14 cellular contexts compared by ENCODE assay signal in genomic region chr2:20625920-20626697, GRCh38. TPM values are rescaled to one million over a fixed set of nuclear protein-coding genes. Genes with fewer than 3 reads are reported as not detected.
A peak's percentile ranks its signal among the peaks of the same experiment; 100 is the strongest.
DNase-seq lines count a peak whose midpoint lies in the region; ATAC-seq and TF ChIP-seq lines count a peak whose summit lies in the region.
"Had no signal": no experiment of that assay in that cellular context is flagged by ENCODE, and none has a peak within 500 bp of the region (broad histone marks: within the 10 kb centered on the region; RNA-seq: fewer than 3 reads in every experiment).

No MANE protein-coding gene starts in this region.

- no peak overlapping the region for H3K4me2 ChIP-seq in mesenchymal stem cell (ENCODE audit: low read length, poor library complexity, severe bottlenecking)

- no peak overlapping the region for H2BK12ac ChIP-seq in mesenchymal stem cell (ENCODE audit: low read length in 2 of 2)

- H3K9me3 ChIP-seq in Peyer's patch, result no peaks in the 10 kb centered on the region
- H3K9me3 ChIP-seq in esophagus squamous epithelium, result no peaks in the 10 kb centered on the region
- no peaks in the 10 kb centered on the region for H3K9me3 ChIP-seq in mesenchymal stem cell (ENCODE audit: control insufficient read depth, low read length)

- ATAC-seq in GM19395 (IDR thresholded peaks at IDR 0.05; ENCODE audit: unreplicated experiment), result no peak
- ATAC-seq: GM12878 had no signal

- peaks cover 0 to 12% (median 0%) of the 10 kb centered on the region in 4 donors for H3K4me1 ChIP-seq in Peyer's patch
- H3K4me1 ChIP-seq in esophagus squamous epithelium, result peaks cover under 1 to 50% (median 11%) of the 10 kb centered on the region in 3 donors
- H3K4me1 ChIP-seq in mesenchymal stem cell (ENCODE audit: control insufficient read depth, insufficient read depth, low read depth, low read length), result peaks cover 58% of the 10 kb centered on the region

- TF ChIP-seq CTCF in Peyer's patch (IDR thresholded peaks at IDR 0.05) (peak in 3 of 6 experiments; percentile 18 to 25 (median 21)), esophagus squamous epithelium (IDR thresholded peaks at IDR 0.05) (no peak)

- no peak overlapping the region for H4K8ac ChIP-seq in mesenchymal stem cell (ENCODE audit: low read length)

- H4K91ac ChIP-seq in mesenchymal stem cell (ENCODE audit: low read length), result no peak overlapping the region

- no peak overlapping the region for H3K23ac ChIP-seq in mesenchymal stem cell (ENCODE audit: low read length in 2 of 2)

- H3K9ac ChIP-seq in mesenchymal stem cell (ENCODE audit: low read length), result peak overlapping the region; percentile 40

- 79 to 85% methylated on average over 6 to 10 of the region's 12 CpGs for WGBS in esophagus squamous epithelium, 2 donors
- 86% methylated on average over 12 of the region's 12 CpGs for WGBS in mesenchymal stem cell

- H3K4ac ChIP-seq in mesenchymal stem cell (ENCODE audit: low read depth in 1 of 2, low read length in 2 of 2), result no peak overlapping the region

- H3K27me3 ChIP-seq in Peyer's patch (no peaks in the 10 kb centered on the region), esophagus squamous epithelium (no peaks in the 10 kb centered on the region), mesenchymal stem cell (ENCODE audit: control insufficient read depth in 1 of 2, insufficient read depth in 1 of 2, low read length in 2 of 2) (no peaks in the 10 kb centered on the region)

- H2AFZ ChIP-seq in mesenchymal stem cell (ENCODE audit: low read depth, low read length), result no peak overlapping the region

- peaks cover 6% of the 10 kb centered on the region for H3K79me1 ChIP-seq in mesenchymal stem cell (replicated peaks; ENCODE audit: low read length, poor library complexity, severe bottlenecking)

- no peak for TF ChIP-seq POLR2A in Peyer's patch (IDR thresholded peaks at IDR 0.05)
- TF ChIP-seq POLR2A in esophagus squamous epithelium (IDR thresholded peaks at IDR 0.05), result no peak

- no peak overlapping the region for H2BK120ac ChIP-seq in mesenchymal stem cell (ENCODE audit: low read depth, low read length)

- intact Hi-C loops in esophagus squamous epithelium (cut with DNase I), result no loop called here

- no peak overlapping the region for H3K18ac ChIP-seq in mesenchymal stem cell (ENCODE audit: low read depth in 1 of 2, low read length in 2 of 2)

- DNase-seq in Peyer's patch (peak in 2 of 3 donors; percentile 42 to 52), esophagus squamous epithelium (lab: John Stamatoyannopoulos, UW) (no peak), mesenchymal stem cell (no peak), islet precursor cell (no peak), globus pallidus (ENCODE audit: low spot score) (no peak), NCI-H2029 treated with DMSO at 0.1 percent for 48 hours (lab: John Stamatoyannopoulos, UW) (no peak)
- DNase-seq: activated CD4-positive, alpha-beta T cell treated with anti-CD3 and anti-CD28 coated beads for 4 hours; activated naive CD4-positive, alpha-beta T cell treated with anti-CD3 and anti-CD28 coated beads for 36 hours; Calu3; NCI-H226; SHP77 treated with DMSO at 0.1 percent for 48 hours had no signal

- peak overlapping the region; percentile 67 for H2BK5ac ChIP-seq in mesenchymal stem cell (ENCODE audit: low read depth, low read length, poor library complexity, severe bottlenecking)

- no peak overlapping the region for H2BK15ac ChIP-seq in mesenchymal stem cell (ENCODE audit: low read depth, poor library complexity, severe bottlenecking)

- H2AK5ac ChIP-seq in mesenchymal stem cell (ENCODE audit: low read length, severe bottlenecking), result peak overlapping the region; percentile 84

- H3K14ac ChIP-seq in mesenchymal stem cell (ENCODE audit: low read length in 2 of 2), result no peak overlapping the region

- H3K4me3 ChIP-seq in Peyer's patch, result no peak overlapping the region
- no peak overlapping the region for H3K4me3 ChIP-seq in esophagus squamous epithelium
- H3K4me3 ChIP-seq in mesenchymal stem cell (ENCODE audit: insufficient read depth in 1 of 2, low read depth in 1 of 2, low read length in 2 of 2), result no peak overlapping the region
- H3K4me3 ChIP-seq: GM12878 had no signal

- H3K27ac ChIP-seq in Peyer's patch, result peak overlapping the region in 3 of 4 donors; percentile 18 to 68 (median 62)
- H3K27ac ChIP-seq in esophagus squamous epithelium, result peak overlapping the region in 3 of 4 donors; percentile 60 to 66 (median 61)
- peak overlapping the region; percentile 90 for H3K27ac ChIP-seq in mesenchymal stem cell (ENCODE audit: low read length, poor library complexity, severe bottlenecking)
- H3K27ac ChIP-seq in temporal lobe (ENCODE audit: low read depth, low read length), result peak overlapping the region; percentile 77

- peaks cover 0 to 45% (median 0%) of the 10 kb centered on the region in 3 donors for H3K36me3 ChIP-seq in Peyer's patch
- peaks cover 6 to 77% (median 13%) of the 10 kb centered on the region in 3 donors for H3K36me3 ChIP-seq in esophagus squamous epithelium
- H3K36me3 ChIP-seq in mesenchymal stem cell (ENCODE audit: control insufficient read depth in 1 of 2, insufficient read depth in 2 of 2, low read depth in 1 of 2, low read length in 2 of 2), result peaks cover 37 to 58% of the 10 kb centered on the region in 2 experiments

RNA-seq across cellular contexts. Expression of gene HS1BP3, which starts 24.8 kb away (rescaled TPM):
- total RNA-seq in Peyer's patch (10 to 100 TPM; 33.1 to 63.0 (median 41.0) TPM), esophagus squamous epithelium (10 to 100 TPM in 3 of 4 donors, 1 to 10 TPM in 1; 7.9 to 22.1 (median 16.9) TPM), temporal lobe (6.9 TPM)
- 42.4 TPM for polyA plus RNA-seq in mesenchymal stem cell (2013, experiment 1 of 2)
- 39.8 TPM for polyA plus RNA-seq in mesenchymal stem cell (2013, experiment 2 of 2)

RNA-seq across cellular contexts. Expression of gene GDF7, which starts 40.8 kb away (rescaled TPM):
- 1 to 10 TPM in 1 of 4 donors, under 1 TPM in 3; 0.09 to 1.7 (median 0.38) TPM for total RNA-seq in Peyer's patch
- 1 to 10 TPM in 2 of 4 donors, under 1 TPM in 2; 0.26 to 1.9 (median 0.78) TPM for total RNA-seq in esophagus squamous epithelium
- polyA plus RNA-seq in mesenchymal stem cell (2013, experiment 1 of 2), result 0.23 TPM
- 0.25 TPM for polyA plus RNA-seq in mesenchymal stem cell (2013, experiment 2 of 2)
- total RNA-seq in temporal lobe, result under 0.01 TPM
- total RNA-seq: activated naive CD4-positive, alpha-beta T cell treated with anti-CD3 and anti-CD28 coated beads for 36 hours; Calu3 had no signal

Comparison
In these comparisons a context has a peak if more than half of its experiments do, and no peak if none do; other contexts are left out.
1. DNase-seq: peak in Peyer's patch (2 of 3); none in esophagus squamous epithelium (single experiment), mesenchymal stem cell (single experiment), islet precursor cell (single experiment), globus pallidus (single experiment) and NCI-H2029 treated with DMSO at 0.1 percent for 48 hours (single experiment).
2. Peak in every context shown above with its lines, with median percentiles within 50 percentile points of each other: H3K27ac ChIP-seq.